Comparison of ENCODE assay signal across 1 cellular context in the genomic region with DNA sequence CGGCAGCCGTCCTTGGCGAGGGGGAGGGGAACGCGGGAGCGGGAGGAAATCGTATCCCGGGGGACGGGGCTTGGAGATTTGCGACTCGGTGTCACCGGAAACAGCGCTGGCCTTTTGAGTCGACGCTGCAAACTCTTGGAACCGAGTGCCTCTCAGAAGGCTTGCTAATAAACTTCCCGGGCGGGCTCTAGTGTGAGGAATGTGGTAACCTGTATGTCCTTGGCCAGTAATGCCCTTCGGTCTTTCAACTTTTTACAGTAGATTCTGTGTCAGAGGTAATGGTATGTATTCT.
TF ChIP-seq lines count a peak whose summit lies in the region.

No MANE protein-coding gene starts in this region.

TF ChIP-seq in GM12878, 131 proteins besides CTCF, POLR2A, EP300 and RAD21 (continued from another document and continues in another):
- TF ChIP-seq, protein P1, sequence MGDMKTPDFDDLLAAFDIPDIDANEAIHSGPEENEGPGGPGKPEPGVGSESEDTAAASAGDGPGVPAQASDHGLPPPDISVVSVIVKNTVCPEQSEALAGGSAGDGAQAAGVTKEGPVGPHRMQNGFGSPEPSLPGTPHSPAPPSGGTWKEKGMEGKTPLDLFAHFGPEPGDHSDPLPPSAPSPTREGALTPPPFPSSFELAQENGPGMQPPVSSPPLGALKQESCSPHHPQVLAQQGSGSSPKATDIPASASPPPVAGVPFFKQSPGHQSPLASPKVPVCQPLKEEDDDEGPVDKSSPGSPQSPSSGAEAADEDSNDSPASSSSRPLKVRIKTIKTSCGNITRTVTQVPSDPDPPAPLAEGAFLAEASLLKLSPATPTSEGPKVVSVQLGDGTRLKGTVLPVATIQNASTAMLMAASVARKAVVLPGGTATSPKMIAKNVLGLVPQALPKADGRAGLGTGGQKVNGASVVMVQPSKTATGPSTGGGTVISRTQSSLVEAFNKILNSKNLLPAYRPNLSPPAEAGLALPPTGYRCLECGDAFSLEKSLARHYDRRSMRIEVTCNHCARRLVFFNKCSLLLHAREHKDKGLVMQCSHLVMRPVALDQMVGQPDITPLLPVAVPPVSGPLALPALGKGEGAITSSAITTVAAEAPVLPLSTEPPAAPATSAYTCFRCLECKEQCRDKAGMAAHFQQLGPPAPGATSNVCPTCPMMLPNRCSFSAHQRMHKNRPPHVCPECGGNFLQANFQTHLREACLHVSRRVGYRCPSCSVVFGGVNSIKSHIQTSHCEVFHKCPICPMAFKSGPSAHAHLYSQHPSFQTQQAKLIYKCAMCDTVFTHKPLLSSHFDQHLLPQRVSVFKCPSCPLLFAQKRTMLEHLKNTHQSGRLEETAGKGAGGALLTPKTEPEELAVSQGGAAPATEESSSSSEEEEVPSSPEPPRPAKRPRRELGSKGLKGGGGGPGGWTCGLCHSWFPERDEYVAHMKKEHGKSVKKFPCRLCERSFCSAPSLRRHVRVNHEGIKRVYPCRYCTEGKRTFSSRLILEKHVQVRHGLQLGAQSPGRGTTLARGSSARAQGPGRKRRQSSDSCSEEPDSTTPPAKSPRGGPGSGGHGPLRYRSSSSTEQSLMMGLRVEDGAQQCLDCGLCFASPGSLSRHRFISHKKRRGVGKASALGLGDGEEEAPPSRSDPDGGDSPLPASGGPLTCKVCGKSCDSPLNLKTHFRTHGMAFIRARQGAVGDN (IDR thresholded peaks at IDR 0.05) = no peak
- TF ChIP-seq PKNOX1 (IDR thresholded peaks at IDR 0.05) = no peak
- TF ChIP-seq RUNX3 (IDR thresholded peaks at IDR 0.05; ENCODE audit: low read length) = no peak
- peak; percentile 40 for TF ChIP-seq SKIL (IDR thresholded peaks at IDR 0.05; ENCODE audit: low read depth, poor library complexity, severe bottlenecking)
- TF ChIP-seq ZBTB40 (IDR thresholded peaks at IDR 0.05; ENCODE audit: borderline replicate concordance) = no peak
- TF ChIP-seq NFXL1 (IDR thresholded peaks at IDR 0.05; ENCODE audit: borderline replicate concordance) = no peak
- no peak for TF ChIP-seq ZNF24 (IDR thresholded peaks at IDR 0.05)
- no peak for TF ChIP-seq ZBTB4 (CRISPR knock-in tag; IDR thresholded peaks at IDR 0.05)
- TF ChIP-seq RELA (IDR thresholded peaks at IDR 0.05; ENCODE audit: borderline replicate concordance, partially characterized antibody) = no peak
- TF ChIP-seq KAT2A (conservative IDR thresholded peaks at IDR 0.05; ENCODE audit: control insufficient read depth, low read depth, low read length) = no peak
- TF ChIP-seq HCFC1 (IDR thresholded peaks at IDR 0.05; ENCODE audit: low read length) = no peak
- no peak for TF ChIP-seq SMC3 (IDR thresholded peaks at IDR 0.05; ENCODE audit: borderline replicate concordance, low read length)
- TF ChIP-seq IRF5 (IDR thresholded peaks at IDR 0.05; ENCODE audit: borderline replicate concordance) = no peak
- no peak for TF ChIP-seq NRF1 (conservative IDR thresholded peaks at IDR 0.05; ENCODE audit: low read depth, low read length)
- no peak for TF ChIP-seq BRCA1 (IDR thresholded peaks at IDR 0.05; ENCODE audit: low read depth, low read length)
- TF ChIP-seq ZNF217 (IDR thresholded peaks at IDR 0.05) = no peak
- TF ChIP-seq BCL3 (IDR thresholded peaks at IDR 0.05; ENCODE audit: borderline replicate concordance, insufficient read depth, low read depth, low read length, poor library complexity, severe bottlenecking) = no peak
- TF ChIP-seq POLR2AphosphoS5 (IDR thresholded peaks at IDR 0.05; ENCODE audit: low read length) = peak; percentile 69
- TF ChIP-seq CBX5 (IDR thresholded peaks at IDR 0.05; ENCODE audit: low read depth) = no peak
- no peak for TF ChIP-seq HDAC2 (IDR thresholded peaks at IDR 0.05)
- TF ChIP-seq, protein P2, sequence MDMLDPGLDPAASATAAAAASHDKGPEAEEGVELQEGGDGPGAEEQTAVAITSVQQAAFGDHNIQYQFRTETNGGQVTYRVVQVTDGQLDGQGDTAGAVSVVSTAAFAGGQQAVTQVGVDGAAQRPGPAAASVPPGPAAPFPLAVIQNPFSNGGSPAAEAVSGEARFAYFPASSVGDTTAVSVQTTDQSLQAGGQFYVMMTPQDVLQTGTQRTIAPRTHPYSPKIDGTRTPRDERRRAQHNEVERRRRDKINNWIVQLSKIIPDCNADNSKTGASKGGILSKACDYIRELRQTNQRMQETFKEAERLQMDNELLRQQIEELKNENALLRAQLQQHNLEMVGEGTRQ (IDR thresholded peaks at IDR 0.05; ENCODE audit: borderline replicate concordance, low read depth, low read length) = no peak
- TF ChIP-seq, protein P3, sequence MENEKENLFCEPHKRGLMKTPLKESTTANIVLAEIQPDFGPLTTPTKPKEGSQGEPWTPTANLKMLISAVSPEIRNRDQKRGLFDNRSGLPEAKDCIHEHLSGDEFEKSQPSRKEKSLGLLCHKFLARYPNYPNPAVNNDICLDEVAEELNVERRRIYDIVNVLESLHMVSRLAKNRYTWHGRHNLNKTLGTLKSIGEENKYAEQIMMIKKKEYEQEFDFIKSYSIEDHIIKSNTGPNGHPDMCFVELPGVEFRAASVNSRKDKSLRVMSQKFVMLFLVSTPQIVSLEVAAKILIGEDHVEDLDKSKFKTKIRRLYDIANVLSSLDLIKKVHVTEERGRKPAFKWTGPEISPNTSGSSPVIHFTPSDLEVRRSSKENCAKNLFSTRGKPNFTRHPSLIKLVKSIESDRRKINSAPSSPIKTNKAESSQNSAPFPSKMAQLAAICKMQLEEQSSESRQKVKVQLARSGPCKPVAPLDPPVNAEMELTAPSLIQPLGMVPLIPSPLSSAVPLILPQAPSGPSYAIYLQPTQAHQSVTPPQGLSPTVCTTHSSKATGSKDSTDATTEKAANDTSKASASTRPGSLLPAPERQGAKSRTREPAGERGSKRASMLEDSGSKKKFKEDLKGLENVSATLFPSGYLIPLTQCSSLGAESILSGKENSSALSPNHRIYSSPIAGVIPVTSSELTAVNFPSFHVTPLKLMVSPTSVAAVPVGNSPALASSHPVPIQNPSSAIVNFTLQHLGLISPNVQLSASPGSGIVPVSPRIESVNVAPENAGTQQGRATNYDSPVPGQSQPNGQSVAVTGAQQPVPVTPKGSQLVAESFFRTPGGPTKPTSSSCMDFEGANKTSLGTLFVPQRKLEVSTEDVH (IDR thresholded peaks at IDR 0.05; ENCODE audit: low read depth, partially characterized antibody) = no peak
- TF ChIP-seq NR2F1 (conservative IDR thresholded peaks at IDR 0.05) = no peak
- 0 out of 2 replicates have a peak, but pooled peaks have one; percentile 7 for TF ChIP-seq TCF7 (IDR thresholded peaks at IDR 0.05; ENCODE audit: borderline replicate concordance)
- TF ChIP-seq RAD51 (IDR thresholded peaks at IDR 0.05) = no peak
- no peak for TF ChIP-seq CHD1 (IDR thresholded peaks at IDR 0.05; ENCODE audit: low read depth, low read length)
- peak; percentile 43 for TF ChIP-seq MEF2B (IDR thresholded peaks at IDR 0.05; ENCODE audit: partially characterized antibody, poor library complexity, severe bottlenecking)
- no peak for TF ChIP-seq ZSCAN29 (IDR thresholded peaks at IDR 0.05)
- peak; percentile 38; the same call in 1 of the 2 replicates for TF ChIP-seq LARP7 (IDR thresholded peaks at IDR 0.05)
- TF ChIP-seq SPI1 (IDR thresholded peaks at IDR 0.05; ENCODE audit: borderline replicate concordance, insufficient read depth, low read depth, low read length) = no peak
- TF ChIP-seq, protein P4, sequence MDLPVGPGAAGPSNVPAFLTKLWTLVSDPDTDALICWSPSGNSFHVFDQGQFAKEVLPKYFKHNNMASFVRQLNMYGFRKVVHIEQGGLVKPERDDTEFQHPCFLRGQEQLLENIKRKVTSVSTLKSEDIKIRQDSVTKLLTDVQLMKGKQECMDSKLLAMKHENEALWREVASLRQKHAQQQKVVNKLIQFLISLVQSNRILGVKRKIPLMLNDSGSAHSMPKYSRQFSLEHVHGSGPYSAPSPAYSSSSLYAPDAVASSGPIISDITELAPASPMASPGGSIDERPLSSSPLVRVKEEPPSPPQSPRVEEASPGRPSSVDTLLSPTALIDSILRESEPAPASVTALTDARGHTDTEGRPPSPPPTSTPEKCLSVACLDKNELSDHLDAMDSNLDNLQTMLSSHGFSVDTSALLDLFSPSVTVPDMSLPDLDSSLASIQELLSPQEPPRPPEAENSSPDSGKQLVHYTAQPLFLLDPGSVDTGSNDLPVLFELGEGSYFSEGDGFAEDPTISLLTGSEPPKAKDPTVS (IDR thresholded peaks at IDR 0.05; ENCODE audit: low read depth, low read length) = no peak
